Comparison of ENCODE assay signal across 24 cellular contexts in genomic region chr18:4658804-4659203, GRCh38.
"Had no signal": no experiment of that assay in that cellular context is flagged by ENCODE, and none has a peak within 500 bp of the region (broad histone marks: within the 10 kb centered on the region; RNA-seq: fewer than 3 reads in every experiment).

No MANE protein-coding gene starts in this region.

- H3K27me3 ChIP-seq: cardiac muscle cell, gastroesophageal sphincter, neutrophil, ovary, right atrium auricular region, upper lobe of left lung had no signal

- H3K36me3 ChIP-seq: cardiac muscle cell, gastroesophageal sphincter, neutrophil, ovary, right atrium auricular region, upper lobe of left lung had no signal

- H3K9me3 ChIP-seq: gastroesophageal sphincter, neutrophil, ovary, psoas muscle, right atrium auricular region, upper lobe of left lung had no signal

- H3K4me1 ChIP-seq: gastroesophageal sphincter, psoas muscle, right atrium auricular region, upper lobe of left lung had no signal

- H3K27ac ChIP-seq: cardiac muscle cell, epithelial cell of prostate, gastroesophageal sphincter, neutrophil, ovary, psoas muscle, right atrium auricular region, upper lobe of left lung, VCaP had no signal

- DNase-seq: activated CD4-positive, alpha-beta T cell treated with anti-CD3 and anti-CD28 coated beads, Interleukin-2, amount 10 ng/mL, durations not matched to agents 7 days and 5 days; activated CD8-positive, alpha-beta memory T cell treated with anti-CD3 and anti-CD28 coated beads, Interleukin-2, amount 10 ng/mL, durations not matched to agents 7 days and 5 days; activated CD8-positive, alpha-beta T cell treated with anti-CD3 and anti-CD28 coated beads for 36 hours; activated effector memory CD4-positive, alpha-beta T cell treated with anti-CD3 and anti-CD28 coated beads, Interleukin-2, amount 50 U/mL, for 16 hours; activated naive CD4-positive, alpha-beta T cell treated with anti-CD3 and anti-CD28 coated beads, Interleukin-2, amount 50 U/mL, for 16 hours; activated naive CD8-positive, alpha-beta T cell treated with anti-CD3 and anti-CD28 coated beads, Interleukin-2, amount 50 U/mL, for 24 hours; activated T-cell treated with anti-CD3 and anti-CD28 coated beads for 4 hours; head of caudate nucleus; hypothalamus; left ventricle myocardium superior; midbrain; natural killer cell; ovary; psoas muscle; stimulated activated CD4-positive, alpha-beta T cell treated with anti-CD3 and anti-CD28 coated beads, Interleukin-4, amount 100 ng/mL, for 4 hours; stimulated activated naive CD8-positive, alpha-beta T cell treated with anti-CD3 and anti-CD28 coated beads, Interleukin-15, Interleukin-2, amounts not matched to agents 100 U/mL and 50 U/mL, for 24 hours; upper lobe of left lung had no signal

- H3K4me3 ChIP-seq: cardiac muscle cell, gastroesophageal sphincter, ovary, psoas muscle, right atrium auricular region, upper lobe of left lung had no signal

- FAIRE-seq: islet of Langerhans had no signal
